ENCODE assay signal across 21 cellular contexts in genomic region chr11:112693781-112694180, GRCh38.
"Had no signal": no experiment of that assay in that cellular context is flagged by ENCODE, and none has a peak within 500 bp of the region (broad histone marks: within the 10 kb centered on the region; RNA-seq: fewer than 3 reads in every experiment).

No MANE protein-coding gene starts in this region.

- H3K4me2 ChIP-seq: hepatocyte, neural progenitor cell had no signal

- H3K9ac ChIP-seq: neural progenitor cell had no signal

- H2AFZ ChIP-seq: hepatocyte, neural progenitor cell had no signal

- H3K4me1 ChIP-seq: colonic mucosa, left ventricle myocardium inferior had no signal

- FAIRE-seq: astrocyte, endothelial cell of umbilical vein, small intestine had no signal

- H3K27me3 ChIP-seq: colonic mucosa, neural progenitor cell had no signal

- H3K4me3 ChIP-seq: colonic mucosa, dorsolateral prefrontal cortex, hepatocyte, left ventricle myocardium inferior, neural progenitor cell, thoracic aorta had no signal

- H3K27ac ChIP-seq: colonic mucosa, dorsolateral prefrontal cortex, hepatocyte, left ventricle myocardium inferior, neural progenitor cell, thoracic aorta had no signal

- DNase-seq: activated CD8-positive, alpha-beta memory T cell treated with anti-CD3 and anti-CD28 coated beads for 24 hours; activated CD8-positive, alpha-beta memory T cell treated with anti-CD3 and anti-CD28 coated beads, Interleukin-2, amount 50 U/mL, for 4 hours; activated naive CD4-positive, alpha-beta T cell; activated T-cell treated with anti-CD3 and anti-CD28 coated beads, Interleukin-2, amount 50 U/mL, for 24 hours; colonic mucosa; dorsolateral prefrontal cortex; effector memory CD8-positive, alpha-beta T cell; left ventricle myocardium inferior; naive thymus-derived CD8-positive, alpha-beta T cell; small intestine; stimulated activated CD4-positive, alpha-beta T cell treated with anti-CD3 and anti-CD28 coated beads, Interleukin-2, amount 100 ng/mL, for 24 hours; stimulated activated naive B cell treated with anti-CD40 and anti-IgM and Interleukin-4, amounts not matched to agents 10 μg/mL and 1 μg/mL and 100 μg/mL, for 72 hours; T-helper 9 cell had no signal

- H3K9me3 ChIP-seq: colonic mucosa, left ventricle myocardium inferior, thoracic aorta had no signal

- ATAC-seq: activated T-helper 17 cell treated with anti-CD3 and anti-CD28 coated beads, Interleukin-2, amount 50 U/mL, for 72 hours; effector memory CD8-positive, alpha-beta T cell; naive thymus-derived CD8-positive, alpha-beta T cell; sciatic nerve; stimulated activated naive B cell treated with anti-CD40 and anti-IgM and Interleukin-4, amounts not matched to agents 10 μg/mL and 1 μg/mL and 100 μg/mL, for 72 hours; WTC11 had no signal

- H3K36me3 ChIP-seq: colonic mucosa, left ventricle myocardium inferior, neural progenitor cell, thoracic aorta had no signal
